Comparison of ENCODE assay signal across 1 cellular context in genomic region chr1:19269427-19270342, GRCh38. TPM values are rescaled to one million over a fixed set of nuclear protein-coding genes. Genes with fewer than 3 reads are reported as not detected.
"Had no signal": no experiment of that assay in that cellular context is flagged by ENCODE, and none has a peak within 500 bp of the region (broad histone marks: within the 10 kb centered on the region; RNA-seq: fewer than 3 reads in every experiment).

No MANE protein-coding gene starts in this region.

RNA-seq across cellular contexts. Expression of gene AKR7A3, which starts 18.9 kb away (rescaled TPM):
- polyA plus RNA-seq: naive thymus-derived CD4-positive, alpha-beta T cell had no signal
